8 cellular contexts compared by ENCODE assay signal in the genomic region with DNA sequence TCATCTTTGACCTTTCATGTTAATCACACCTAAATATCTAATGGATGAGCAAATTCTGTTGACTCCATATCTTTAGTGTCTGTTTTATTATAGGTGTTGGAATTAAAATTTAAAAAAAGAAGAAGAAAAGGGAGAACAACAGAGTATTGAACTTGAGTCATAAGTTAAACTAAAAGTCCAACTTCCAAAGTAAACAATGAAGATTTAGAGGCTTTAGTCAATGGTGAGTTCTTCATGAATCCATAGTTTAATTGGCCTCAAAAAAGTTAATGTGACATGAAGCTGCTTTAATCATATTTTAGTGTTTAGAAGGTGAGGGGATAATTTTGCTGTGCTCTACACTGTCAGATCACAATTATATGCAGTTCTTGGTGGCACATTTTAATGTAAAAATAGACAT.
"Had no signal": no experiment of that assay in that cellular context is flagged by ENCODE, and none has a peak within 500 bp of the region (broad histone marks: within the 10 kb centered on the region; RNA-seq: fewer than 3 reads in every experiment).

No MANE protein-coding gene starts in this region.

- H3K9ac ChIP-seq: KMS-11 had no signal

- ATAC-seq: K562 had no signal

- H3K27ac Mint-ChIP-seq: IgD-negative memory B cell had no signal

- H3K36me3 Mint-ChIP-seq: IgD-negative memory B cell had no signal

- H3K4me3 ChIP-seq: K562 had no signal

- H3K4me3 Mint-ChIP-seq: IgD-negative memory B cell had no signal

- DNase-seq: IMR-90, KBM-7, KG1 had no signal

- H3K27ac ChIP-seq: HL-60, KMS-11 had no signal

- H3K4me2 ChIP-seq: KMS-11 had no signal

- FAIRE-seq: HTR-8/SVneo, K562 had no signal
